Comparison of ENCODE assay signal across 8 cellular contexts in genomic region chr10:102869290-102870198, GRCh38. TPM values are rescaled to one million over a fixed set of nuclear protein-coding genes. Genes with fewer than 3 reads are reported as not detected.
DNase-seq lines count a peak whose midpoint lies in the region; ATAC-seq lines count a peak whose summit lies in the region.

Gene AS3MT (plus strand): TSS chr10:102869470. CDS start chr10:102869593, 123 bp downstream.

- peaks cover 17% of the 10 kb centered on the region for H3K27me3 Mint-ChIP-seq in activated CD4-positive, alpha-beta memory T cell treated with anti-CD3 and anti-CD28 coated beads for 36 hours

- CTCF ChIA-PET in activated CD4-positive, alpha-beta memory T cell treated with anti-CD3 and anti-CD28 coated beads for 36 hours (lab: Charles Lee): no interaction called here

- H3K36me3 Mint-ChIP-seq in activated CD4-positive, alpha-beta memory T cell treated with anti-CD3 and anti-CD28 coated beads for 36 hours: no peaks in the 10 kb centered on the region

- intact Hi-C loops in activated CD4-positive, alpha-beta memory T cell treated with anti-CD3 and anti-CD28 coated beads for 36 hours (cut with micrococcal nuclease): no loop called here

- no peaks in the 10 kb centered on the region for H3K9me3 ChIP-seq in BLaER1
- H3K9me3 ChIP-seq in neuronal stem cell (replicated peaks in 1 of 2; ENCODE audit: control insufficient read depth in 2 of 2, insufficient read depth in 1 of 2, low read depth in 1 of 2, low read length in 2 of 2): no peaks in the 10 kb centered on the region

- no peak within 1 kb of the TSS for H2BK5ac ChIP-seq in neuronal stem cell (ENCODE audit: low read length)

- peaks cover 17% of the 10 kb centered on the region; the same call in 1 of the 2 replicates for H3K36me3 ChIP-seq in BLaER1
- peaks cover 4 to 21% of the 10 kb centered on the region in 2 donors for H3K36me3 ChIP-seq in neuronal stem cell (replicated peaks in 1 of 2; ENCODE audit: control insufficient read depth in 2 of 2, insufficient read depth in 2 of 2, low read length in 2 of 2)

- POLR2A ChIA-PET in activated CD4-positive, alpha-beta memory T cell treated with anti-CD3 and anti-CD28 coated beads for 36 hours (lab: Charles Lee): no interaction called here

- H3K4ac ChIP-seq in neuronal stem cell (ENCODE audit: low read length): no peak within 1 kb of the TSS

- peak; percentile 26 for DNase-seq in activated CD4-positive, alpha-beta memory T cell treated with anti-CD3 and anti-CD28 coated beads for 36 hours
- peak; percentile 18 for DNase-seq in foreskin melanocyte
- peak; percentile 63 for DNase-seq in neuronal stem cell (ENCODE audit: low spot score)
- DNase-seq in effector CD8-positive, alpha-beta T cell (lab: John Stamatoyannopoulos, UW): no peak

- no CpG with 5 or more reads among the region's 62 CpGs for WGBS in neuronal stem cell (ENCODE audit: extremely low coverage in 2 of 2, insufficient read length in 2 of 2, insufficient replicate concordance in 1 of 2), 2 donors

- H3K27ac Mint-ChIP-seq in activated CD4-positive, alpha-beta memory T cell treated with anti-CD3 and anti-CD28 coated beads for 36 hours: no peak within 1 kb of the TSS

- H4K8ac ChIP-seq in neuronal stem cell (ENCODE audit: low read depth, low read length): peak within 1 kb of the TSS; percentile 1

- no peaks in the 10 kb centered on the region for H3K79me1 ChIP-seq in neuronal stem cell (ENCODE audit: low read depth, low read length)

- peak within 1 kb of the TSS; percentile 70 for H3K4me3 ChIP-seq in BLaER1
- H3K4me3 ChIP-seq in neuronal stem cell (ENCODE audit: low read length in 2 of 2): peak within 1 kb of the TSS; percentile 49 to 77

- no peak within 1 kb of the TSS for H2BK120ac ChIP-seq in neuronal stem cell (ENCODE audit: low read depth, low read length)

- no peaks in the 10 kb centered on the region for H4K20me1 ChIP-seq in BLaER1

- no peaks in the 10 kb centered on the region for H3K27me3 ChIP-seq in BLaER1
- no peaks in the 10 kb centered on the region for H3K27me3 ChIP-seq in neuronal stem cell (ENCODE audit: control insufficient read depth in 3 of 3, insufficient read depth in 3 of 3, low read depth in 1 of 3, low read length in 3 of 3)

- H2BK12ac ChIP-seq in neuronal stem cell (ENCODE audit: low read length): no peak within 1 kb of the TSS

- no peaks in the 10 kb centered on the region for H3K9me3 Mint-ChIP-seq in activated CD4-positive, alpha-beta memory T cell treated with anti-CD3 and anti-CD28 coated beads for 36 hours

- peak within 1 kb of the TSS; percentile 86 for H2AFZ ChIP-seq in neuronal stem cell (ENCODE audit: low read length)

- H3K9ac ChIP-seq in BLaER1 (peak within 1 kb of the TSS; percentile 84), neuronal stem cell (ENCODE audit: low read depth, low read length, poor library complexity) (peak within 1 kb of the TSS; percentile 88)

- ATAC-seq in HG03432 (IDR thresholded peaks at IDR 0.05; ENCODE audit: unreplicated experiment): peak; percentile 52
- no peak for ATAC-seq in GM21447 (IDR thresholded peaks at IDR 0.05; ENCODE audit: unreplicated experiment)
- ATAC-seq in GM21381 (IDR thresholded peaks at IDR 0.05; ENCODE audit: unreplicated experiment): no peak

- H3K4me3 Mint-ChIP-seq in activated CD4-positive, alpha-beta memory T cell treated with anti-CD3 and anti-CD28 coated beads for 36 hours: peak within 1 kb of the TSS; percentile 60

- H3K18ac ChIP-seq in neuronal stem cell (ENCODE audit: low read length): peak within 1 kb of the TSS; percentile 99

- no peak within 1 kb of the TSS for H3K14ac ChIP-seq in neuronal stem cell (ENCODE audit: low read length)

- H2AK5ac ChIP-seq in neuronal stem cell (ENCODE audit: low read depth, low read length): peak within 1 kb of the TSS; percentile 13

- H3K4me1 ChIP-seq in BLaER1 (peaks cover 44% of the 10 kb centered on the region), neuronal stem cell (ENCODE audit: control insufficient read depth in 2 of 2, insufficient read depth in 1 of 2, low read depth in 1 of 2, low read length in 2 of 2) (peaks cover 4 to 6% of the 10 kb centered on the region in 2 donors)

- H2BK15ac ChIP-seq in neuronal stem cell (ENCODE audit: low read length): peak within 1 kb of the TSS; percentile 13

- H3K23ac ChIP-seq in neuronal stem cell (ENCODE audit: low read depth, low read length, poor library complexity): peak within 1 kb of the TSS; percentile 21

- no peak within 1 kb of the TSS for H4K91ac ChIP-seq in neuronal stem cell (ENCODE audit: low read depth, low read length, poor library complexity)

- peak within 1 kb of the TSS; percentile 99 for H3K4me2 ChIP-seq in BLaER1
- peak within 1 kb of the TSS; percentile 96 for H3K4me2 ChIP-seq in neuronal stem cell (ENCODE audit: insufficient read depth, low read length, poor library complexity, severe bottlenecking)

- H3K4me1 Mint-ChIP-seq in activated CD4-positive, alpha-beta memory T cell treated with anti-CD3 and anti-CD28 coated beads for 36 hours (ENCODE audit: low read depth): peaks cover 5% of the 10 kb centered on the region

- H3K27ac ChIP-seq in BLaER1 (peak within 1 kb of the TSS; percentile 83), neuronal stem cell (replicated peaks; ENCODE audit: low read length) (peak within 1 kb of the TSS; percentile 61)

RNA-seq across cellular contexts. Expression of gene AS3MT, which starts in this region (rescaled TPM):
- total RNA-seq in activated CD4-positive, alpha-beta memory T cell treated with anti-CD3 and anti-CD28 coated beads for 36 hours: under 1 TPM; 0.59 to 0.85 TPM
- polyA plus RNA-seq in neuronal stem cell (2013, experiment 1 of 2): 27.0 TPM
- polyA plus RNA-seq in neuronal stem cell (2013, experiment 2 of 2): 27.9 TPM

Comparison
In these comparisons a context has a peak if more than half of its experiments do, and no peak if none do; other contexts are left out.
1. Peak in DNase-seq in activated CD4-positive, alpha-beta memory T cell treated with anti-CD3 and anti-CD28 coated beads for 36 hours; RNA of the gene not detected or under 1 TPM.